Comparison of ENCODE assay signal across 22 cellular contexts in the genomic region with DNA sequence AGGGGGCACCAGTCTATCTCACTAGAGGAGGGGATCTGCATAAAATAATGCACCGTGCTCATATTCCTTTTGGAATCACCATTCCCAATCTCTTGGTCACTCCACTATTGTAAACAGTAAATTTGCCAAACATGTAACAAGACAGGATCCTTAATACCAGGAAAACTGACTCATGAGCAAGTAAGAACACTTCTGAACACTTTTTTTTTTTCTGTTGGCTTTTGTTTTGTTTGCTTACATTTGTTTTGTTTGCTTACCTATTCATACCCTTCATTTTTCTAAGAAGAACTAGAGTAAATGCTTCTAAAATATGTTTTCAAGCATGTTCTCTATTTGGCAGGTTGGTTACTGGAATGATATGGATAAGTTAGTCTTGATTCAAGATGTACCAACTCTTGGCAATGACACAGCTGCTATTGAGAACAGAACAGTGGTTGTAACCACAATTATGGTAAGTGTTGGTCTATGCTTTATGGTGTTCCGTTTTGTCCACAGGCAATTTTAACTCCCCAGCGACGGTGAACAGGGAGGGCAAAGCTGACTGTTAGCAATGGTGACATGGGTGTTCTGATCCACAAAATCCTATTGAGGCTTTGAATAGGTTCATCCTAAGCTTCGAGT.
A peak's percentile ranks its signal among the peaks of the same experiment; 100 is the strongest.
DNase-seq lines count a peak whose midpoint lies in the region; ATAC-seq, FAIRE-seq and TF ChIP-seq lines count a peak whose summit lies in the region.
"Had no signal": no experiment of that assay in that cellular context is flagged by ENCODE, and none has a peak within 500 bp of the region (broad histone marks: within the 10 kb centered on the region; RNA-seq: fewer than 3 reads in every experiment).

No MANE protein-coding gene starts in this region.

- no peaks in the 10 kb centered on the region for H3K79me1 ChIP-seq in H9 (ENCODE audit: insufficient read depth, low read depth, low read length, poor library complexity, severe bottlenecking)

- no peak overlapping the region for H2BK120ac ChIP-seq in H9 (ENCODE audit: low read depth, low read length, poor library complexity, severe bottlenecking)

- H3K27ac ChIP-seq in lung (ENCODE audit: low read depth in 1 of 2, low read length in 1 of 2) (no peak overlapping the region), H9 (ENCODE audit: insufficient read length, low read depth, low read length) (no peak overlapping the region)
- H3K27ac ChIP-seq: WERI-Rb-1 had no signal

- H2BK12ac ChIP-seq in H9 (ENCODE audit: insufficient read length, low read depth, low read length): no peak overlapping the region

- H3K4me3 Mint-ChIP-seq in H9: no peak overlapping the region
- H3K4me3 Mint-ChIP-seq: naive thymus-derived CD4-positive, alpha-beta T cell had no signal

- H3K4me2 ChIP-seq in H9 (ENCODE audit: insufficient read depth, insufficient read length, low read length): no peak overlapping the region

- no peaks in the 10 kb centered on the region for H3K36me3 ChIP-seq in MG63
- H3K36me3 ChIP-seq in bronchial epithelial cell (ENCODE audit: control insufficient read depth, insufficient read depth, low read length): no peaks in the 10 kb centered on the region
- no peaks in the 10 kb centered on the region for H3K36me3 ChIP-seq in lung (ENCODE audit: control insufficient read depth in 2 of 2, insufficient read depth in 2 of 2, low read length in 2 of 2)
- H3K36me3 ChIP-seq: WERI-Rb-1 had no signal

- H2BK20ac ChIP-seq in H9 (ENCODE audit: low read depth, low read length, poor library complexity, severe bottlenecking): no peak overlapping the region

- H3K9me3 ChIP-seq in MG63 (no peaks in the 10 kb centered on the region), lung (ENCODE audit: control insufficient read depth in 2 of 2, insufficient read depth in 1 of 2, low read length in 1 of 2) (no peaks in the 10 kb centered on the region), H9 (ENCODE audit: control insufficient read depth, low read depth, low read length) (no peaks in the 10 kb centered on the region)

- 68 to 87% methylated on average over 5 of the region's 5 CpGs for WGBS in lung, 2 donors
- WGBS in H9 (ENCODE audit: extremely low coverage, insufficient read length, low lambda C conversion rate): no CpG with 5 or more reads among the region's 5 CpGs

- H3K23ac ChIP-seq in H9 (ENCODE audit: insufficient read length, low read depth, low read length): no peak overlapping the region

- no peaks in the 10 kb centered on the region for H3K23me2 ChIP-seq in H9 (ENCODE audit: insufficient read length, low read depth, low read length, poor library complexity, severe bottlenecking)

- H2AFZ ChIP-seq in H9 (ENCODE audit: low read length): no peak overlapping the region

- no peak for FAIRE-seq in bronchial epithelial cell (lab: Jason Lieb, UNC)
- FAIRE-seq: H54 had no signal

- H2BK5ac ChIP-seq in H9 (ENCODE audit: insufficient read length, low read length): no peak overlapping the region

- H2AK5ac ChIP-seq in H9 (ENCODE audit: insufficient read length, low read length): no peak overlapping the region

- no peak overlapping the region for H3K14ac ChIP-seq in H9 (ENCODE audit: insufficient read depth, low read length)

- H3K27me3 Mint-ChIP-seq in H9 (ENCODE audit: low read depth): no peaks in the 10 kb centered on the region
- H3K27me3 Mint-ChIP-seq: naive thymus-derived CD4-positive, alpha-beta T cell had no signal

- no peak overlapping the region for H4K8ac ChIP-seq in H9 (replicated peaks; ENCODE audit: insufficient read length, low read depth, low read length)

- no peak overlapping the region for H4K91ac ChIP-seq in H9 (ENCODE audit: insufficient read length, low read depth, low read length)

- H3K9me3 Mint-ChIP-seq in H9: no peaks in the 10 kb centered on the region

- H3K27ac Mint-ChIP-seq in H9: no peak overlapping the region
- H3K27ac Mint-ChIP-seq: naive thymus-derived CD4-positive, alpha-beta T cell had no signal

- H3K4me1 Mint-ChIP-seq in H9: peaks cover 8 to 12% of the 10 kb centered on the region in 2 experiments
- H3K4me1 Mint-ChIP-seq: naive thymus-derived CD4-positive, alpha-beta T cell had no signal

- H3K36me3 Mint-ChIP-seq in H9 (ENCODE audit: insufficient read depth in 1 of 3, low read depth in 3 of 3): no peaks in the 10 kb centered on the region
- H3K36me3 Mint-ChIP-seq: naive thymus-derived CD4-positive, alpha-beta T cell had no signal

- H2BK15ac ChIP-seq in H9 (ENCODE audit: low read depth, low read length): no peak overlapping the region

- H3K56ac ChIP-seq in H9 (ENCODE audit: insufficient read length, low read depth, low read length): no peak overlapping the region

- H3K27me3 ChIP-seq in MG63 (no peaks in the 10 kb centered on the region), bronchial epithelial cell (ENCODE audit: control insufficient read depth, insufficient read depth, low read length) (no peaks in the 10 kb centered on the region), lung (ENCODE audit: control insufficient read depth, insufficient read depth) (no peaks in the 10 kb centered on the region), H9 (ENCODE audit: insufficient read depth, low read length) (no peaks in the 10 kb centered on the region)

- ATAC-seq in lung (ENCODE audit: insufficient read depth, low FRiP score): peak; percentile 80
- ATAC-seq: naive thymus-derived CD4-positive, alpha-beta T cell had no signal

- no peak for TF ChIP-seq CTCF in bronchial epithelial cell (IDR thresholded peaks at IDR 0.05; ENCODE audit: insufficient read depth, low read length, severe bottlenecking)
- TF ChIP-seq CTCF in lung (IDR thresholded peaks at IDR 0.05; ENCODE audit: control extremely low read depth, extremely low read depth): no peak
- TF ChIP-seq CTCF in H9 (conservative IDR thresholded peaks at IDR 0.05): no peak

- H3K4ac ChIP-seq in H9 (ENCODE audit: low read depth, low read length): no peak overlapping the region

- H3K4me3 ChIP-seq in MG63 (no peak overlapping the region), bronchial epithelial cell (ENCODE audit: low read depth, low read length) (no peak overlapping the region), lung (no peak overlapping the region)

- H3K4me1 ChIP-seq in lung (ENCODE audit: control insufficient read depth in 2 of 2, insufficient read depth in 2 of 2, low read length in 2 of 2) (peaks cover 0 to 1% of the 10 kb centered on the region in 2 donors), H9 (ENCODE audit: insufficient read depth, low read length) (peaks cover 3% of the 10 kb centered on the region)

- H3T11ph ChIP-seq in H9 (ENCODE audit: low read length): no peak overlapping the region

- no peaks in the 10 kb centered on the region for H4K20me1 ChIP-seq in H9 (ENCODE audit: control insufficient read depth, insufficient read depth, insufficient read length)

- DNase-seq in DMS53 (lab: John Stamatoyannopoulos, UW) (peak; percentile 73), MG63 (peak; percentile 3), bronchial epithelial cell (ENCODE audit: low read depth) (peak; percentile 92), lung (ENCODE audit: low spot score) (peak; percentile 33), HT-29 (ENCODE audit: low spot score) (no peak), HUDEP-2 (lab: John Stamatoyannopoulos, UW; ENCODE audit: unreplicated experiment in 76 of 76) (no peak), H9 (no peak), iPS-NIHi11 (ENCODE audit: low spot score) (no peak)
- DNase-seq: COR-L47; KBM-7; naive thymus-derived CD4-positive, alpha-beta T cell; NCI-H1105 treated with DMSO at 0.1 percent for 48 hours; NCI-H2171 treated with DMSO at 0.1 percent for 48 hours; NK-92 treated with Interleukin-12 subunit alpha and Interleukin-12 subunit beta, amount 100 ng/mL, for 24 hours; posterior cingulate gyrus; small intestine; stimulated activated CD4-positive, alpha-beta T cell treated with anti-CD3 and anti-CD28 coated beads, Interleukin-4, amount 100 ng/mL, for 4 hours; stimulated activated CD8-positive, alpha-beta memory T cell treated with anti-CD3 and anti-CD28 coated beads, Interleukin-4, amount 100 ng/mL, for 48 hours; substantia nigra; T-helper 1 cell; WERI-Rb-1 had no signal

- H4K5ac ChIP-seq in H9 (ENCODE audit: insufficient read length, low read depth, low read length): no peak overlapping the region

- no peak overlapping the region for H3K18ac ChIP-seq in H9 (ENCODE audit: insufficient read length, low read depth, low read length)

- H3K79me2 ChIP-seq in H9 (ENCODE audit: insufficient read depth, low read length): no peaks in the 10 kb centered on the region

- H3K9ac ChIP-seq in H9 (ENCODE audit: extremely low read depth, insufficient read length, low read length): no peak overlapping the region

Comparison
In these comparisons a context has a peak if more than half of its experiments do, and no peak if none do; other contexts are left out.
1. DNase-seq: peak in DMS53 (single experiment), MG63 (single experiment), bronchial epithelial cell (single experiment) and lung (single experiment); none in HT-29 (single experiment), HUDEP-2 (0 of 76), H9 (single experiment) and iPS-NIHi11 (single experiment).